In the genomic region with DNA sequence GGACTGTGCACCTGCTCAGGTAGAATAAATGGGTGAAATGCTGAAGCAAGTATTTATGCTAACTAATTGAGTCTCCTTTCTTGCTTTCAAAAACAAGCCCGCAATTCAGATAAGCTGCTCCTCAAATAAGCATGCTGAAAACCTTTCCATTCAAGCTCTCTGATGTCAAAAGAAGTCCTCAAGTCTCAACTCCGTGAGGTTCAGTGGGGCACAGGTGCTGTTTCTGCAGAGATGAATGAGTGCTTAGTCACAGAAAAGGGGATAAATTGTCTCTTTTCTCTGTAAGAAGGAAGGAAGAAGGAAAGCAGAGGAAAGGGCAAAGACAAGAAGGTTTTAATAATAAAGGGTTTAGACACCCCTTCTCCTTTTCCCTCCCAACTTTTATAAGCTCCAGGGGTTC, we compare ENCODE assay signal across 28 cellular contexts.
"Had no signal": no experiment of that assay in that cellular context is flagged by ENCODE, and none has a peak within 500 bp of the region (broad histone marks: within the 10 kb centered on the region; RNA-seq: fewer than 3 reads in every experiment).

No MANE protein-coding gene starts in this region.

- H3K27me3 ChIP-seq: ascending aorta, body of pancreas, Peyer's patch, SJSA1 had no signal

- H3K4me1 ChIP-seq: ascending aorta, body of pancreas, Peyer's patch had no signal

- H3K4me3 ChIP-seq: ascending aorta, body of pancreas, MG63, Peyer's patch, SJSA1 had no signal

- H3K27ac Mint-ChIP-seq: activated CD8-positive, alpha-beta T cell treated with anti-CD3 and anti-CD28 coated beads for 36 hours; activated naive CD4-positive, alpha-beta T cell treated with anti-CD3 and anti-CD28 coated beads, Interleukin-2, amount 50 U/mL, for 72 hours; activated naive CD8-positive, alpha-beta T cell treated with anti-CD3 and anti-CD28 coated beads, Interleukin-2, amount 50 U/mL, for 24 hours; T-helper 1 cell treated with Interleukin-12 subunit alpha and Interleukin-12 subunit beta and Interleukin-4 antibody, amounts not matched to agents 30 μg/mL and 1 μg/mL, for 36 hours had no signal

- H3K4me3 Mint-ChIP-seq: activated CD8-positive, alpha-beta T cell treated with anti-CD3 and anti-CD28 coated beads for 36 hours; activated naive CD8-positive, alpha-beta T cell treated with anti-CD3 and anti-CD28 coated beads, Interleukin-2, amount 50 U/mL, for 24 hours; central memory CD8-positive, alpha-beta T cell; T-helper 1 cell treated with Interleukin-12 subunit alpha and Interleukin-12 subunit beta and Interleukin-4 antibody, amounts not matched to agents 30 μg/mL and 1 μg/mL, for 36 hours had no signal

- H3K36me3 Mint-ChIP-seq: activated naive CD4-positive, alpha-beta T cell treated with anti-CD3 and anti-CD28 coated beads, Interleukin-2, amount 50 U/mL, for 72 hours had no signal

- H3K27ac ChIP-seq: ascending aorta, body of pancreas, Peyer's patch, RWPE1, SJSA1 had no signal

- H3K9me3 Mint-ChIP-seq: activated CD8-positive, alpha-beta T cell treated with anti-CD3 and anti-CD28 coated beads for 36 hours; activated naive CD4-positive, alpha-beta T cell treated with anti-CD3 and anti-CD28 coated beads, Interleukin-2, amount 50 U/mL, for 72 hours; activated naive CD8-positive, alpha-beta T cell treated with anti-CD3 and anti-CD28 coated beads, Interleukin-2, amount 50 U/mL, for 24 hours; central memory CD8-positive, alpha-beta T cell; T-helper 1 cell treated with Interleukin-12 subunit alpha and Interleukin-12 subunit beta and Interleukin-4 antibody, amounts not matched to agents 30 μg/mL and 1 μg/mL, for 36 hours had no signal

- ATAC-seq: activated CD4-positive, CD25-positive, alpha-beta regulatory T cell treated with anti-CD3 and anti-CD28 coated beads, Interleukin-2, amount 50 U/mL, for 24 hours; activated CD8-positive, alpha-beta T cell treated with anti-CD3 and anti-CD28 coated beads for 36 hours; activated naive CD4-positive, alpha-beta T cell treated with anti-CD3 and anti-CD28 coated beads, Interleukin-2, amount 50 U/mL, for 72 hours; activated naive CD8-positive, alpha-beta T cell treated with anti-CD3 and anti-CD28 coated beads, Interleukin-2, amount 50 U/mL, for 24 hours; body of pancreas; SK-N-SH treated with all-trans-retinoic acid at 6 μM for 48 hours had no signal

- H3K9me3 ChIP-seq: ascending aorta, body of pancreas, MG63, Peyer's patch, SJSA1 had no signal

- H3K36me3 ChIP-seq: ascending aorta, MG63, Peyer's patch, SJSA1 had no signal

- DNase-seq: activated CD4-positive, alpha-beta T cell treated with anti-CD3 and anti-CD28 coated beads for 4 hours; activated CD8-positive, alpha-beta memory T cell treated with anti-CD3 and anti-CD28 coated beads, Interleukin-2, amount 50 U/mL, for 48 hours; activated CD8-positive, alpha-beta T cell treated with anti-CD3 and anti-CD28 coated beads for 36 hours; activated effector memory CD4-positive, alpha-beta T cell treated with Interleukin-2 at 50 U/mL for 16 hours; activated naive CD4-positive, alpha-beta T cell; activated naive CD8-positive, alpha-beta T cell treated with anti-CD3 and anti-CD28 coated beads, Interleukin-2, amount 50 U/mL, for 24 hours; activated T-cell treated with anti-CD3 and anti-CD28 coated beads, Interleukin-2, amount 50 U/mL, for 1 hour; amniotic stem cell; body of pancreas; MG63; MV-4-11; NCI-H1092 treated with DMSO at 0.1 percent for 48 hours; NCI-H1694 treated with DMSO at 0.1 percent for 48 hours; NCI-H2029 treated with DMSO at 0.1 percent for 48 hours; NCI-H2171; NCI-H2227 treated with DMSO at 0.1 percent for 48 hours; NCI-H510A; Peyer's patch; Right ventricle myocardium superior; SW 1271 had no signal
